8 cellular contexts compared by ENCODE assay signal in genomic region chr19:50376166-50377050, GRCh38. TPM values are rescaled to one million over a fixed set of nuclear protein-coding genes. Genes with fewer than 3 reads are reported as not detected.
DNase-seq lines count a peak whose midpoint lies in the region; ATAC-seq and TF ChIP-seq lines count a peak whose summit lies in the region.

NR1H2 (plus strand) TSS chr19:50376457; CDS start chr19:50377606, 1,149 bp downstream.

- peak within 1 kb of the TSS; percentile 100 for H3K27ac Mint-ChIP-seq in activated naive CD8-positive, alpha-beta T cell
- H3K27ac Mint-ChIP-seq in glutamatergic neuron (ENCODE audit: unreplicated experiment): peak within 1 kb of the TSS; percentile 73

- H3K4me2 ChIP-seq in osteoblast (ENCODE audit: insufficient read depth, low read length): peak within 1 kb of the TSS; percentile 85

- H3K36me3 Mint-ChIP-seq in activated naive CD8-positive, alpha-beta T cell: peaks cover 4% of the 10 kb centered on the region
- peaks cover 4% of the 10 kb centered on the region for H3K36me3 Mint-ChIP-seq in glutamatergic neuron (ENCODE audit: unreplicated experiment)

- H3K4me3 ChIP-seq in osteoblast (ENCODE audit: insufficient read depth, low read length) (peak within 1 kb of the TSS; percentile 99), thoracic aorta (peak within 1 kb of the TSS; percentile 99)

- H3K79me2 ChIP-seq in osteoblast (ENCODE audit: insufficient read depth, low read length): peaks cover 5% of the 10 kb centered on the region

- H4K20me1 ChIP-seq in osteoblast (ENCODE audit: insufficient read depth, low read length): peaks cover 18% of the 10 kb centered on the region

- peak; percentile 91 for DNase-seq in GM04504 (ENCODE audit: low read depth)
- peak; percentile 97 for DNase-seq in NCI-H1105 (lab: John Stamatoyannopoulos, UW)
- peak; percentile 81 for DNase-seq in SKM-1 treated with dmso at 0.1 percent for 144 hours (lab: John Stamatoyannopoulos, UW; ENCODE audit: unreplicated experiment)
- DNase-seq in glutamatergic neuron: peak; percentile 93
- peak; percentile 97 for DNase-seq in osteoblast (ENCODE audit: insufficient read length, low spot score, missing footprints)
- DNase-seq in thoracic aorta (ENCODE audit: low spot score): peak; percentile 83

- ATAC-seq in HG02588 (IDR thresholded peaks at IDR 0.05; ENCODE audit: unreplicated experiment) (peak; percentile 75), thoracic aorta (ENCODE audit: insufficient number of reproducible peaks, low FRiP score, low read depth) (peak; percentile 95)

- H3K9me3 ChIP-seq in osteoblast (ENCODE audit: low read depth, low read length) (no peaks in the 10 kb centered on the region), thoracic aorta (no peaks in the 10 kb centered on the region)

- H3K4me3 Mint-ChIP-seq in activated naive CD8-positive, alpha-beta T cell: peak within 1 kb of the TSS; percentile 100
- peak within 1 kb of the TSS; percentile 99 for H3K4me3 Mint-ChIP-seq in glutamatergic neuron (ENCODE audit: unreplicated experiment)

- peaks cover 39% of the 10 kb centered on the region for H3K36me3 ChIP-seq in osteoblast (ENCODE audit: insufficient read depth, low read length)
- H3K36me3 ChIP-seq in thoracic aorta: peaks cover 38% of the 10 kb centered on the region

- H3K27me3 ChIP-seq in osteoblast (ENCODE audit: insufficient read depth, low read length): no peaks in the 10 kb centered on the region
- H3K27me3 ChIP-seq in thoracic aorta (replicated peaks; ENCODE audit: insufficient read depth): no peaks in the 10 kb centered on the region

- H3K9me3 Mint-ChIP-seq in activated naive CD8-positive, alpha-beta T cell (ENCODE audit: low read depth): no peaks in the 10 kb centered on the region
- peaks cover 3% of the 10 kb centered on the region for H3K9me3 Mint-ChIP-seq in glutamatergic neuron (ENCODE audit: unreplicated experiment)

- peaks cover 22% of the 10 kb centered on the region for H3K4me1 Mint-ChIP-seq in activated naive CD8-positive, alpha-beta T cell (ENCODE audit: low read depth)
- H3K4me1 Mint-ChIP-seq in glutamatergic neuron (ENCODE audit: low read depth, unreplicated experiment): no peaks in the 10 kb centered on the region

- H3K27ac ChIP-seq in osteoblast (ENCODE audit: low read depth, low read length): peak within 1 kb of the TSS; percentile 100
- peak within 1 kb of the TSS; percentile 98 to 100 for H3K27ac ChIP-seq in thoracic aorta

- H3K4me1 ChIP-seq in osteoblast (ENCODE audit: insufficient read depth, low read length): peaks cover 3% of the 10 kb centered on the region
- peaks cover 8 to 10% of the 10 kb centered on the region in 2 donors for H3K4me1 ChIP-seq in thoracic aorta (ENCODE audit: control insufficient read depth in 1 of 2, low read depth in 2 of 2)

- TF ChIP-seq CTCF in glutamatergic neuron (IDR thresholded peaks at IDR 0.05; ENCODE audit: partially characterized antibody, unreplicated experiment) (no peak), osteoblast (IDR thresholded peaks at IDR 0.05; ENCODE audit: extremely low read depth, low read depth, low read length) (no peak), thoracic aorta (IDR thresholded peaks at IDR 0.05) (no peak)

- H2AFZ ChIP-seq in osteoblast (ENCODE audit: low read length): peak within 1 kb of the TSS; percentile 96

- no peaks in the 10 kb centered on the region for H3K27me3 Mint-ChIP-seq in activated naive CD8-positive, alpha-beta T cell
- H3K27me3 Mint-ChIP-seq in glutamatergic neuron (ENCODE audit: unreplicated experiment): peaks cover 3% of the 10 kb centered on the region

RNA-seq across cellular contexts. Expression of gene NR1H2, which starts in this region (rescaled TPM):
- total RNA-seq in glutamatergic neuron (ENCODE audit: unreplicated experiment) (28.3 TPM), osteoblast (91.1 and 113 TPM in 2 replicates), thoracic aorta (100 to 1,000 TPM; 113 to 138 TPM)

Comparison
In these comparisons a context has a peak if more than half of its experiments do, and no peak if none do; other contexts are left out.
1. Peak in every context shown above with its lines: DNase-seq, ATAC-seq, H3K4me3 ChIP-seq and H3K27ac ChIP-seq.